ENCODE assay signal across 8 cellular contexts in the genomic region with DNA sequence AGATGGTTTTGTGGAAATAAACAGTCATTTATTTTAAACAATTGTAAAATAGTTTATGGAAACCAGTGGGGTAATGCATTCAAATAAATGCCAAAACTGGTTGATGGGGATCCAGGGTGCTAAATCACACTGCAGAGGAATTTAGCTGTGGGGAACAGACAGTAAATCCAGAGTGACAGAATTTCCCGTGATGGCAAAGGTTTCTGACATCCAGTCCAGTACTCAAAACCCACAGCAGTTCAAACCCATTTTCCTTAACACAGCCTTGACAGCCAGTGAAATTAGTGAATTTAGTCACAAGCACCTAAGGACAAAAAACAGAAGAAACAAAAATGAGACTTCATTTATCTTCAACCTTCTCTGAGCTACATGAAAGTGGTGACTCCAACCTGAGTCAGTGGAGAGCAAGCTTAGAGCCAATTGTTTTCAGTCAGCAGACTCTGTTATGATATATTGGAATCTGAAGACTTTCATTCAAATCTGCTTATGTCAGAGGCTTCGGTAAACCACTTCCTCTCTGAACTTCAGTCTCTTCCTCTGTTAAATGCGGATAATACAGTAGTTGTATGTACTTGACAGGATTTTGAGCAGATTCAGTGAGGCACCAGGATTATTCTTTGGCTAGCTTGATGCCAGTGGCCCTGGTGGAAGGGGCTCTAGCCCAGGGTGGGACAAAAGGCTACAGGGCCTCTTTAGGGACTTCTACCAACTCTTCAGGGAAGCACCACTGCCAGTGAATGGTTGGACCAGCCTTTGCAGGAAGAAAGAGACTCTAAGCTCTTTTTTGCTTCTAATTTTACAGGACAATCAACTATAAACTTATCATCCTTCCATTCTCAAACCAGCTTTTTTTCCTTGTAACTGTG.
DNase-seq lines count a peak whose midpoint lies in the region; ATAC-seq and TF ChIP-seq lines count a peak whose summit lies in the region.

No MANE protein-coding gene starts in this region.

- peak; percentile 38 for DNase-seq in activated T-helper 1 cell treated with anti-CD3 and anti-CD28 coated beads, Interleukin-12 subunit alpha, Interleukin-12 subunit beta, Interleukin-2, Interleukin-4 antibody, amounts not matched to agents 30 ng/mL and 10 ng/mL and 1 ng/mL, durations not matched to agents 14 hours and 24 hours and 36 hours (ENCODE audit: low spot score)
- DNase-seq in kidney tubule cell (ENCODE audit: low spot score), result peak; percentile 96
- DNase-seq in NCI-H2081 treated with DMSO at 0.1 percent for 48 hours (lab: John Stamatoyannopoulos, UW), result no peak
- DNase-seq in coronary artery (ENCODE audit: low spot score), result no peak
- no peak for DNase-seq in NCI-H2107 treated with DMSO at 0.1 percent for 48 hours (lab: John Stamatoyannopoulos, UW; ENCODE audit: unreplicated experiment)

- H3K4me3 ChIP-seq in BLaER1 treated with 17β-estradiol and CSF1 and Interleukin-3, amounts not matched to agents 10 nM and 100 nM, result no peak overlapping the region
- H3K4me3 ChIP-seq in KMS-11 (IDR thresholded peaks at IDR 0.05; ENCODE audit: insufficient read depth, low read depth, low read length), result no peak overlapping the region
- no peak overlapping the region for H3K4me3 ChIP-seq in coronary artery

- peaks cover 0 to 12% (median 0%) of the 10 kb centered on the region in 11 experiments; a peak in 4 of 22 replicates for H4K20me1 ChIP-seq in BLaER1 treated with 17β-estradiol and CSF1 and Interleukin-3, amounts not matched to agents 10 nM and 100 nM
- H4K20me1 ChIP-seq in KMS-11 (ENCODE audit: insufficient read depth), result no peaks in the 10 kb centered on the region

- no peaks in the 10 kb centered on the region for H3K79me2 ChIP-seq in KMS-11 (ENCODE audit: insufficient read depth, low read depth)

- no peaks in the 10 kb centered on the region for H3K9me3 Mint-ChIP-seq in activated T-helper 1 cell treated with anti-CD3 and anti-CD28 coated beads, Interleukin-12 subunit alpha, Interleukin-12 subunit beta, Interleukin-2, Interleukin-4 antibody, amounts not matched to agents 30 ng/mL and 10 ng/mL and 1 ng/mL, durations not matched to agents 14 hours and 24 hours and 36 hours

- H3K4me1 Mint-ChIP-seq in activated T-helper 1 cell treated with anti-CD3 and anti-CD28 coated beads, Interleukin-12 subunit alpha, Interleukin-12 subunit beta, Interleukin-2, Interleukin-4 antibody, amounts not matched to agents 30 ng/mL and 10 ng/mL and 1 ng/mL, durations not matched to agents 14 hours and 24 hours and 36 hours (ENCODE audit: low read depth), result peaks cover 33% of the 10 kb centered on the region

- H3K27me3 ChIP-seq in BLaER1 treated with 17β-estradiol and CSF1 and Interleukin-3, amounts not matched to agents 10 nM and 100 nM, result no peaks in the 10 kb centered on the region
- H3K27me3 ChIP-seq in KMS-11 (ENCODE audit: insufficient read depth, low read depth), result no peaks in the 10 kb centered on the region

- peaks cover 7 to 64% (median 44%) of the 10 kb centered on the region in 11 experiments; a peak in 20 of 22 replicates for H3K36me3 ChIP-seq in BLaER1 treated with 17β-estradiol and CSF1 and Interleukin-3, amounts not matched to agents 10 nM and 100 nM
- no peaks in the 10 kb centered on the region for H3K36me3 ChIP-seq in KMS-11 (ENCODE audit: insufficient read depth)

- H3K4me2 ChIP-seq in BLaER1 treated with 17β-estradiol and CSF1 and Interleukin-3, amounts not matched to agents 10 nM and 100 nM, result peak overlapping the region; percentile 14 to 88 (median 70)
- H3K4me2 ChIP-seq in KMS-11, result peak overlapping the region; percentile 26

- no peak for ATAC-seq in HG03135 (IDR thresholded peaks at IDR 0.05; ENCODE audit: unreplicated experiment)

- H3K4me3 Mint-ChIP-seq in activated T-helper 1 cell treated with anti-CD3 and anti-CD28 coated beads, Interleukin-12 subunit alpha, Interleukin-12 subunit beta, Interleukin-2, Interleukin-4 antibody, amounts not matched to agents 30 ng/mL and 10 ng/mL and 1 ng/mL, durations not matched to agents 14 hours and 24 hours and 36 hours, result peak overlapping the region; percentile 61

- intact Hi-C loops in activated T-helper 1 cell treated with anti-CD3 and anti-CD28 coated beads, Interleukin-12 subunit alpha, Interleukin-12 subunit beta, Interleukin-2, Interleukin-4 antibody, amounts not matched to agents 30 ng/mL and 10 ng/mL and 1 ng/mL, durations not matched to agents 14 hours and 24 hours and 36 hours (cut with micrococcal nuclease), result loop anchor here (1.0 to 5.0 kb wide), 9 partner anchors 8 to 1286 kb away; a partner anchor contains a TSS

- no peak overlapping the region for H2AFZ ChIP-seq in KMS-11 (ENCODE audit: low read depth)

- H3K27me3 Mint-ChIP-seq in activated T-helper 1 cell treated with anti-CD3 and anti-CD28 coated beads, Interleukin-12 subunit alpha, Interleukin-12 subunit beta, Interleukin-2, Interleukin-4 antibody, amounts not matched to agents 30 ng/mL and 10 ng/mL and 1 ng/mL, durations not matched to agents 14 hours and 24 hours and 36 hours (ENCODE audit: insufficient read depth), result no peaks in the 10 kb centered on the region

- no peaks in the 10 kb centered on the region for H3K9me3 ChIP-seq in BLaER1 treated with 17β-estradiol and CSF1 and Interleukin-3, amounts not matched to agents 10 nM and 100 nM (replicated peaks in 1 of 11)

- H3K36me3 Mint-ChIP-seq in activated T-helper 1 cell treated with anti-CD3 and anti-CD28 coated beads, Interleukin-12 subunit alpha, Interleukin-12 subunit beta, Interleukin-2, Interleukin-4 antibody, amounts not matched to agents 30 ng/mL and 10 ng/mL and 1 ng/mL, durations not matched to agents 14 hours and 24 hours and 36 hours (ENCODE audit: low read depth), result peaks cover 14% of the 10 kb centered on the region

- H3K4me1 ChIP-seq in BLaER1 treated with 17β-estradiol and CSF1 and Interleukin-3, amounts not matched to agents 10 nM and 100 nM, result peaks cover 13 to 51% (median 18%) of the 10 kb centered on the region in 10 experiments
- H3K4me1 ChIP-seq in KMS-11 (ENCODE audit: low read depth, poor library complexity, severe bottlenecking), result peaks cover 16% of the 10 kb centered on the region

- H3K27ac Mint-ChIP-seq in activated T-helper 1 cell treated with anti-CD3 and anti-CD28 coated beads, Interleukin-12 subunit alpha, Interleukin-12 subunit beta, Interleukin-2, Interleukin-4 antibody, amounts not matched to agents 30 ng/mL and 10 ng/mL and 1 ng/mL, durations not matched to agents 14 hours and 24 hours and 36 hours, result peak overlapping the region; percentile 91

- H3K27ac ChIP-seq in BLaER1 treated with 17β-estradiol and CSF1 and Interleukin-3, amounts not matched to agents 10 nM and 100 nM, result peak overlapping the region in 6 of 11 experiments; percentile 9 to 70 (median 56); a peak in 10 of 22 replicates
- H3K27ac ChIP-seq in KMS-11, result peak overlapping the region; percentile 16; the same call in 1 of the 2 replicates
- H3K27ac ChIP-seq in coronary artery, result no peak overlapping the region

- TF ChIP-seq CTCF in KMS-11 (conservative IDR thresholded peaks at IDR 0.05; ENCODE audit: low read depth, low read length) (no peak), coronary artery (IDR thresholded peaks at IDR 0.05) (no peak)

- H3K9ac ChIP-seq in BLaER1 treated with 17β-estradiol and CSF1 and Interleukin-3, amounts not matched to agents 10 nM and 100 nM, result peak overlapping the region in 5 of 11 experiments; percentile 27 to 49 (median 34); a peak in 5 of 22 replicates
- H3K9ac ChIP-seq in KMS-11, result no peak overlapping the region

Comparison
In these comparisons a context has a peak if more than half of its experiments do, and no peak if none do; other contexts are left out.
1. H3K27ac ChIP-seq: peak in BLaER1 treated with 17β-estradiol and CSF1 and Interleukin-3, amounts not matched to agents 10 nM and 100 nM (6 of 11) and KMS-11 (single experiment); none in coronary artery (0 of 2).
2. DNase-seq: peak in activated T-helper 1 cell treated with anti-CD3 and anti-CD28 coated beads, Interleukin-12 subunit alpha, Interleukin-12 subunit beta, Interleukin-2, Interleukin-4 antibody, amounts not matched to agents 30 ng/mL and 10 ng/mL and 1 ng/mL, durations not matched to agents 14 hours and 24 hours and 36 hours (single experiment) and kidney tubule cell (single experiment); none in NCI-H2081 treated with DMSO at 0.1 percent for 48 hours (single experiment), coronary artery (single experiment) and NCI-H2107 treated with DMSO at 0.1 percent for 48 hours (single experiment).